Comparison of ENCODE assay signal across 22 cellular contexts in the genomic region with DNA sequence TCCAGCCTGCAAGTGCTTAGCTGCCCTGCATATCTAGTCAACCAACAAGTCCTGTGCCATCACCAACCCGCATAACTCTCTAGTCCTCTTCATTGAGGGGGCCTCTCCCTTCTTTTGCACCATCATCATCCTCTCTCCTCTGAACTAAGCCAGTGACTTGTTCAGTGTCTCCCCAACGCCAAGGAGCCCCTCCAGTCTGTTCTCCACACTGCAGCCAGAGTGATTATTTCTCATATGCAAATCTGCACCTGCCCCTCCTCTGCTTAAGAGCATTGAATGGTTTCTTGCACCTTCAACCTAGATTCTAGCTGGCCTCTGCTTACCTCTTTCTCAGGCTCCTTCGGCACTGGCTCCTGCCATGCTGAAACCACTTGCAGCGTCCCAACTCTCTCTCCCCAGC.
DNase-seq lines count a peak whose midpoint lies in the region; ATAC-seq, FAIRE-seq and TF ChIP-seq lines count a peak whose summit lies in the region.
"Had no signal": no experiment of that assay in that cellular context is flagged by ENCODE, and none has a peak within 500 bp of the region (broad histone marks: within the 10 kb centered on the region; RNA-seq: fewer than 3 reads in every experiment).

No MANE protein-coding gene starts in this region.

- intact Hi-C loops in right lobe of liver (cut with DNase I), result no loop called here
- intact Hi-C loops in HepG2 (cut with micrococcal nuclease; ENCODE audit: unreplicated experiment), result no loop called here
- intact Hi-C loops in esophagus muscularis mucosa (cut with DNase I), result no loop called here
- intact Hi-C loops in MCF 10A (cut with micrococcal nuclease), result no loop called here

- ATAC-seq in right lobe of liver (no peak), HepG2 (no peak), HG02571 (IDR thresholded peaks at IDR 0.05; ENCODE audit: unreplicated experiment) (no peak)
- ATAC-seq: A549; CD8-positive, alpha-beta T cell had no signal

- H3K27me3 ChIP-seq in right lobe of liver (no peaks in the 10 kb centered on the region), HepG2 (ENCODE audit: control insufficient read depth in 1 of 2, insufficient read depth in 2 of 2, low read length in 2 of 2) (0 out of 5 replicates have a peak, but pooled peaks cover 1 to 3% of the 10 kb centered on the region in 2 experiments), esophagus muscularis mucosa (no peaks in the 10 kb centered on the region)
- H3K27me3 ChIP-seq: BLaER1 treated with 17β-estradiol and CSF1 and Interleukin-3, amounts not matched to agents 10 nM and 100 nM had no signal

- H3K27me3 Mint-ChIP-seq in MCF 10A (ENCODE audit: insufficient read depth, unreplicated experiment), result no peaks in the 10 kb centered on the region
- H3K27me3 Mint-ChIP-seq: B cell; CD4-positive, alpha-beta T cell had no signal

- TF ChIP-seq EP300 in HepG2 (IDR thresholded peaks at IDR 0.05; ENCODE audit: low read depth in 2 of 2, low read length in 2 of 2), result no peak
- no peak for TF ChIP-seq EP300 in HepG2 (CRISPR knock-in tag; IDR thresholded peaks at IDR 0.05; ENCODE audit: borderline replicate concordance)
- TF ChIP-seq EP300 in esophagus muscularis mucosa (IDR thresholded peaks at IDR 0.05), result no peak

- H3K4me3 ChIP-seq in right lobe of liver, result no peak overlapping the region
- no peak overlapping the region for H3K4me3 ChIP-seq in HepG2 (replicated peaks in 1 of 3; ENCODE audit: insufficient read depth in 1 of 3, low read depth in 2 of 3, low read length in 3 of 3)
- H3K4me3 ChIP-seq in esophagus muscularis mucosa, result no peak overlapping the region
- H3K4me3 ChIP-seq: A549; BLaER1 treated with 17β-estradiol and CSF1 and Interleukin-3, amounts not matched to agents 10 nM and 100 nM had no signal

- CTCF ChIA-PET in HepG2 (lab: Yijun Ruan, JAX; ENCODE audit: low intra/inter-chr PET ratio, low total read pairs) (no interaction called here), MCF 10A (lab: Yijun Ruan, JAX) (no interaction called here)

- no peak for TF ChIP-seq CTCF in right lobe of liver (IDR thresholded peaks at IDR 0.05)
- no peak for TF ChIP-seq CTCF in HepG2 (CRISPR knock-in tag; IDR thresholded peaks at IDR 0.05)
- TF ChIP-seq CTCF in VCaP (conservative IDR thresholded peaks at IDR 0.05), result no peak
- TF ChIP-seq CTCF in esophagus muscularis mucosa (IDR thresholded peaks at IDR 0.05), result no peak
- no peak for TF ChIP-seq CTCF in MCF 10A (IDR thresholded peaks at IDR 0.05; ENCODE audit: unreplicated experiment)

- BruUV-seq in HepG2 (replicated peaks; lab: Mats Ljungman, UMichigan) (no TSS peak), MCF 10A (replicated peaks; lab: Mats Ljungman, UMichigan) (no TSS peak)

- H3K9me3 ChIP-seq in right lobe of liver, result no peaks in the 10 kb centered on the region
- no peaks in the 10 kb centered on the region for H3K9me3 ChIP-seq in HepG2 (ENCODE audit: low read length)
- no peaks in the 10 kb centered on the region for H3K9me3 ChIP-seq in esophagus muscularis mucosa
- H3K9me3 ChIP-seq: A549; BLaER1 treated with 17β-estradiol and CSF1 and Interleukin-3, amounts not matched to agents 10 nM and 100 nM; Caco-2 had no signal

- no peaks in the 10 kb centered on the region for H4K20me1 ChIP-seq in HepG2 (ENCODE audit: insufficient read depth, low read length)
- H4K20me1 ChIP-seq: BLaER1 treated with 17β-estradiol and CSF1 and Interleukin-3, amounts not matched to agents 10 nM and 100 nM had no signal

- no peak for TF ChIP-seq RAD21 in HepG2 (CRISPR knock-in tag; IDR thresholded peaks at IDR 0.05)

- no peaks in the 10 kb centered on the region for H3K4me1 Mint-ChIP-seq in MCF 10A (ENCODE audit: insufficient read depth, unreplicated experiment)

- peaks cover 0 to 45% (median 6%) of the 10 kb centered on the region in 4 donors for H3K4me1 ChIP-seq in right lobe of liver
- peaks cover 31% of the 10 kb centered on the region for H3K4me1 ChIP-seq in HepG2 (ENCODE audit: insufficient read depth, low read length)
- peaks cover 7 to 17% (median 16%) of the 10 kb centered on the region in 4 donors for H3K4me1 ChIP-seq in esophagus muscularis mucosa

- no peak overlapping the region for H3K9ac ChIP-seq in HepG2 (ENCODE audit: insufficient read depth, low read depth, low read length)
- H3K9ac ChIP-seq: BLaER1 treated with 17β-estradiol and CSF1 and Interleukin-3, amounts not matched to agents 10 nM and 100 nM had no signal

- H3K4me3 Mint-ChIP-seq in MCF 10A (ENCODE audit: unreplicated experiment), result no peak overlapping the region
- H3K4me3 Mint-ChIP-seq: B cell; CD4-positive, alpha-beta T cell; CD8-positive, alpha-beta T cell had no signal

- no peaks in the 10 kb centered on the region for H3K9me3 Mint-ChIP-seq in MCF 10A (ENCODE audit: unreplicated experiment)
- H3K9me3 Mint-ChIP-seq: CD4-positive, alpha-beta T cell; CD8-positive, alpha-beta T cell had no signal

- no peaks in the 10 kb centered on the region for H3K79me2 ChIP-seq in HepG2 (ENCODE audit: insufficient read depth, low read length)

- H3K27ac ChIP-seq in right lobe of liver, result peak overlapping the region in 2 of 3 donors; percentile 78 to 90
- H3K27ac ChIP-seq in HepG2 (ENCODE audit: extremely low read length, insufficient read depth, low read length), result no peak overlapping the region
- H3K27ac ChIP-seq in VCaP, result peak overlapping the region; percentile 99; the same call in 1 of the 2 replicates
- H3K27ac ChIP-seq in esophagus muscularis mucosa (replicated peaks in 1 of 4), result no peak overlapping the region
- H3K27ac ChIP-seq: 22Rv1; A549; BLaER1 treated with 17β-estradiol and CSF1 and Interleukin-3, amounts not matched to agents 10 nM and 100 nM; C4-2B had no signal

- in situ Hi-C loops in HepG2 (cut with HindIII; ENCODE audit: extremely low pct_ligation_motif_present, low pct_unique_long_range_greater_than_20kb), result no loop called here

- H3K27ac Mint-ChIP-seq in MCF 10A (ENCODE audit: low read depth, unreplicated experiment), result no peak overlapping the region
- H3K27ac Mint-ChIP-seq: B cell; CD4-positive, alpha-beta T cell; CD8-positive, alpha-beta T cell had no signal

- no peaks in the 10 kb centered on the region for H3K36me3 Mint-ChIP-seq in MCF 10A (ENCODE audit: insufficient read depth, unreplicated experiment)
- H3K36me3 Mint-ChIP-seq: CD8-positive, alpha-beta T cell had no signal

- no peak overlapping the region for H2AFZ ChIP-seq in HepG2 (ENCODE audit: low read length)

- no peak for DNase-seq in right lobe of liver
- no peak for DNase-seq in HepG2 (ENCODE audit: low spot score)
- peak; percentile 77 for DNase-seq in esophagus muscularis mucosa (ENCODE audit: extremely low spot score)
- DNase-seq in NCI-H2081 treated with DMSO at 0.1 percent for 48 hours (lab: John Stamatoyannopoulos, UW), result no peak
- no peak for DNase-seq in MCF 10A (ENCODE audit: unreplicated experiment)
- DNase-seq: AML-193; Caco-2; Calu3; CD4-positive, alpha-beta T cell; CD8-positive, alpha-beta T cell; DMS79 treated with DMSO at 0.1 percent for 48 hours; GF-D8 had no signal

- WGBS in right lobe of liver (ENCODE audit: insufficient coverage, low coverage, low lambda C conversion rate, missing lambda C conversion rate), result 81% methylated on average over 3 of the region's 4 CpGs
- 46% methylated on average over 4 of the region's 4 CpGs for WGBS in HepG2 (ENCODE audit: low lambda C conversion rate)
- 80% methylated on average over 4 of the region's 4 CpGs for WGBS in esophagus muscularis mucosa

- H3K36me3 ChIP-seq in right lobe of liver (no peaks in the 10 kb centered on the region), HepG2 (replicated peaks in 1 of 2; ENCODE audit: control insufficient read depth in 1 of 2, insufficient read depth in 2 of 2, low read length in 2 of 2) (no peaks in the 10 kb centered on the region), esophagus muscularis mucosa (no peaks in the 10 kb centered on the region)
- H3K36me3 ChIP-seq: BLaER1 treated with 17β-estradiol and CSF1 and Interleukin-3, amounts not matched to agents 10 nM and 100 nM had no signal

- TF ChIP-seq POLR2A in right lobe of liver (IDR thresholded peaks at IDR 0.05) (no peak), HepG2 (IDR thresholded peaks at IDR 0.05; ENCODE audit: insufficient read depth in 1 of 2, low read depth in 2 of 2, low read length in 2 of 2) (no peak), esophagus muscularis mucosa (IDR thresholded peaks at IDR 0.05; ENCODE audit: low read depth) (no peak)

- FAIRE-seq in HepG2 (lab: Jason Lieb, UNC), result no peak
- FAIRE-seq: A549, D721Med, G401.6, GM19239 had no signal

- POLR2A ChIA-PET in HepG2 (lab: Yijun Ruan, JAX) (no interaction called here), MCF 10A (lab: Yijun Ruan, JAX) (interaction anchor here (0.6 kb wide), 1 partner anchor 9 kb away, joined by 3 read pairs; no protein-coding TSS in a partner anchor)

- H3K4me2 ChIP-seq in HepG2 (ENCODE audit: low read depth, low read length), result no peak overlapping the region
- H3K4me2 ChIP-seq: A549; BLaER1 treated with 17β-estradiol and CSF1 and Interleukin-3, amounts not matched to agents 10 nM and 100 nM had no signal

TF ChIP-seq in HepG2, 621 proteins besides CTCF, POLR2A, EP300 and RAD21:
- no peak for TF ChIP-seq REL (CRISPR knock-in tag; conservative IDR thresholded peaks at IDR 0.05)

Comparison
In these comparisons a context has a peak if more than half of its experiments do, and no peak if none do; other contexts are left out.
1. H3K27ac ChIP-seq: peak in right lobe of liver (2 of 3) and VCaP (single experiment); none in HepG2 (single experiment) and esophagus muscularis mucosa (0 of 4).